In the genomic region with DNA sequence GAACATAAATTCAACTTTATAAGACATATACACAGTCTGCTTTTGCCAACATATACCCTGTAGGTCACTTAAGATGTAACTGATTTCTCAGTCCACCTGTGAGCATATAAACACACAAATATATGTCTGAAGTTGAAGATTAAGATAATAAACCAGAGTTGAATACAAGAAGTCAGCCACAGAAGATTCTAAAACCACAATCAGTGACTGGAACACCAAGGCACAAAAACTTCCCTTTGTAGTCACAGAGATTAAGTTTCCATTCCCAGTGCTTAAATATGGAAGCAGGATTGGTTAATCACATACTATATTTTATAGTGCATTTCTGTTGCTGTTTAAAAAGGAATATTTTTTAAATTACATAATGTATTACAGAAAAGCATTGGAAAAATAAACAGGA, we compare ENCODE assay signal across 11 cellular contexts.
"Had no signal": no experiment of that assay in that cellular context is flagged by ENCODE, and none has a peak within 500 bp of the region (broad histone marks: within the 10 kb centered on the region; RNA-seq: fewer than 3 reads in every experiment).

No MANE protein-coding gene starts in this region.

- H3K36me3 ChIP-seq: right lobe of liver had no signal

- H3K9me3 ChIP-seq: left ventricle myocardium inferior, right lobe of liver had no signal

- H3K4me3 ChIP-seq: left ventricle myocardium inferior, right lobe of liver had no signal

- DNase-seq: activated CD4-positive, alpha-beta memory T cell treated with anti-CD3 and anti-CD28 coated beads for 36 hours; activated CD4-positive, alpha-beta T cell treated with anti-CD3 and anti-CD28 coated beads for 36 hours; activated naive CD4-positive, alpha-beta T cell treated with anti-CD3 and anti-CD28 coated beads, Interleukin-2, amount 10 ng/mL, durations not matched to agents 7 days and 5 days; activated T-cell treated with anti-CD3 and anti-CD28 coated beads, Interleukin-2, amount 50 U/mL, for 24 hours; left ventricle myocardium inferior; mesenchymal stem cell; nucleus accumbens; right lobe of liver; stimulated activated naive CD8-positive, alpha-beta T cell treated with anti-CD3 and anti-CD28 coated beads, Interleukin-15, Interleukin-2, amounts not matched to agents 100 U/mL and 50 U/mL, for 24 hours; T-helper 17 cell; trophoblast cell had no signal

- H3K4me1 ChIP-seq: left ventricle myocardium inferior had no signal

- H3K27ac ChIP-seq: left ventricle myocardium inferior, right lobe of liver had no signal

- H3K27me3 ChIP-seq: right lobe of liver had no signal
